Comparison of ENCODE assay signal across 11 cellular contexts in genomic region chr16:28537964-28538732, GRCh38. TPM values are rescaled to one million over a fixed set of nuclear protein-coding genes. Genes with fewer than 3 reads are reported as not detected.
A peak's percentile ranks its signal among the peaks of the same experiment; 100 is the strongest.
DNase-seq lines count a peak whose midpoint lies in the region; ATAC-seq and TF ChIP-seq lines count a peak whose summit lies in the region.
"Had no signal": no experiment of that assay in that cellular context is flagged by ENCODE, and none has a peak within 500 bp of the region (broad histone marks: within the 10 kb centered on the region; RNA-seq: fewer than 3 reads in every experiment).

No MANE protein-coding gene starts in this region.

- H2BK5ac ChIP-seq in mesenchymal stem cell (ENCODE audit: low read depth, low read length, poor library complexity, severe bottlenecking), result no peak overlapping the region

- H3K4me3 Mint-ChIP-seq in activated CD8-positive, alpha-beta memory T cell treated with anti-CD3 and anti-CD28 coated beads, Interleukin-2, amount 10 ng/mL, durations not matched to agents 7 days and 5 days, result no peak overlapping the region
- H3K4me3 Mint-ChIP-seq: activated naive CD4-positive, alpha-beta T cell treated with anti-CD3 and anti-CD28 coated beads for 36 hours had no signal

- H3K27me3 ChIP-seq in MG63 (no peaks in the 10 kb centered on the region), mesenchymal stem cell (ENCODE audit: control insufficient read depth in 1 of 2, insufficient read depth in 1 of 2, low read length in 2 of 2) (no peaks in the 10 kb centered on the region)

- H3K27ac Mint-ChIP-seq in activated CD8-positive, alpha-beta memory T cell treated with anti-CD3 and anti-CD28 coated beads, Interleukin-2, amount 10 ng/mL, durations not matched to agents 7 days and 5 days, result no peak overlapping the region
- H3K27ac Mint-ChIP-seq: activated naive CD4-positive, alpha-beta T cell treated with anti-CD3 and anti-CD28 coated beads for 36 hours had no signal

- no peak overlapping the region for H2BK120ac ChIP-seq in mesenchymal stem cell (ENCODE audit: low read depth, low read length)

- H3K9me3 Mint-ChIP-seq in activated CD8-positive, alpha-beta memory T cell treated with anti-CD3 and anti-CD28 coated beads, Interleukin-2, amount 10 ng/mL, durations not matched to agents 7 days and 5 days (ENCODE audit: low read depth), result no peaks in the 10 kb centered on the region
- H3K9me3 Mint-ChIP-seq: activated naive CD4-positive, alpha-beta T cell treated with anti-CD3 and anti-CD28 coated beads for 36 hours had no signal

- H3K79me1 ChIP-seq in mesenchymal stem cell (replicated peaks; ENCODE audit: low read length, poor library complexity, severe bottlenecking), result no peaks in the 10 kb centered on the region

- H3K27me3 Mint-ChIP-seq in activated CD8-positive, alpha-beta memory T cell treated with anti-CD3 and anti-CD28 coated beads, Interleukin-2, amount 10 ng/mL, durations not matched to agents 7 days and 5 days, result no peaks in the 10 kb centered on the region

- peak overlapping the region; percentile 66 for H3K4me3 ChIP-seq in MG63
- peak overlapping the region; percentile 63 for H3K4me3 ChIP-seq in choroid plexus epithelial cell (ENCODE audit: low read depth, low read length)
- H3K4me3 ChIP-seq in mesenchymal stem cell (ENCODE audit: insufficient read depth in 1 of 2, low read depth in 1 of 2, low read length in 2 of 2), result peak overlapping the region in 1 of 2 experiments; percentile 86

- peak; percentile 44 for DNase-seq in MG63
- no peak for DNase-seq in choroid plexus epithelial cell (ENCODE audit: low read depth)
- no peak for DNase-seq in mesenchymal stem cell
- DNase-seq in HCEC 1CT, result no peak
- no peak for DNase-seq in activated CD8-positive, alpha-beta memory T cell treated with anti-CD3 and anti-CD28 coated beads, Interleukin-2, amount 10 ng/mL, durations not matched to agents 7 days and 5 days
- DNase-seq: activated naive CD4-positive, alpha-beta T cell treated with anti-CD3 and anti-CD28 coated beads for 36 hours; NK-92 treated with Interleukin-12 subunit alpha and Interleukin-12 subunit beta, amount 100 ng/mL, for 24 hours; WERI-Rb-1 had no signal

- H3K9me3 ChIP-seq in MG63 (no peaks in the 10 kb centered on the region), mesenchymal stem cell (ENCODE audit: control insufficient read depth, low read length) (no peaks in the 10 kb centered on the region)

- peak overlapping the region; percentile 30 for H4K91ac ChIP-seq in mesenchymal stem cell (ENCODE audit: low read length)

- peaks cover 21% of the 10 kb centered on the region for H3K4me1 Mint-ChIP-seq in activated CD8-positive, alpha-beta memory T cell treated with anti-CD3 and anti-CD28 coated beads, Interleukin-2, amount 10 ng/mL, durations not matched to agents 7 days and 5 days

- no peak overlapping the region for H2BK12ac ChIP-seq in mesenchymal stem cell (ENCODE audit: low read length in 2 of 2)

- no peak overlapping the region for H4K8ac ChIP-seq in mesenchymal stem cell (ENCODE audit: low read length)

- TF ChIP-seq CTCF in choroid plexus epithelial cell (conservative IDR thresholded peaks at IDR 0.05; ENCODE audit: low read depth, low read length), result no peak

- no peak overlapping the region for H3K4ac ChIP-seq in mesenchymal stem cell (ENCODE audit: low read depth in 1 of 2, low read length in 2 of 2)

- H3K36me3 Mint-ChIP-seq in activated CD8-positive, alpha-beta memory T cell treated with anti-CD3 and anti-CD28 coated beads, Interleukin-2, amount 10 ng/mL, durations not matched to agents 7 days and 5 days, result no peaks in the 10 kb centered on the region

- CTCF ChIA-PET in activated CD8-positive, alpha-beta memory T cell treated with anti-CD3 and anti-CD28 coated beads, Interleukin-2, amount 10 ng/mL, durations not matched to agents 7 days and 5 days (lab: Charles Lee), result no interaction called here

- ATAC-seq in HG02870 (IDR thresholded peaks at IDR 0.05; ENCODE audit: unreplicated experiment) (no peak), HG03135 (IDR thresholded peaks at IDR 0.05; ENCODE audit: unreplicated experiment) (no peak)
- ATAC-seq in activated CD8-positive, alpha-beta memory T cell treated with anti-CD3 and anti-CD28 coated beads, Interleukin-2, amount 10 ng/mL, durations not matched to agents 7 days and 5 days, result no peak

- peak overlapping the region; percentile 97 for H3K9ac ChIP-seq in mesenchymal stem cell (ENCODE audit: low read length)

- H3K18ac ChIP-seq in mesenchymal stem cell (ENCODE audit: low read depth in 1 of 2, low read length in 2 of 2), result no peak overlapping the region

- H3K4me2 ChIP-seq in mesenchymal stem cell (ENCODE audit: low read length, poor library complexity, severe bottlenecking), result no peak overlapping the region

- H3K27ac ChIP-seq in mesenchymal stem cell (ENCODE audit: low read length, poor library complexity, severe bottlenecking) (no peak overlapping the region), temporal lobe (ENCODE audit: low read depth, low read length) (peak overlapping the region; percentile 47)
- H3K27ac ChIP-seq: WERI-Rb-1 had no signal

- peaks cover 4% of the 10 kb centered on the region for H3K4me1 ChIP-seq in mesenchymal stem cell (ENCODE audit: control insufficient read depth, insufficient read depth, low read depth, low read length)

- H2AK5ac ChIP-seq in mesenchymal stem cell (ENCODE audit: low read length, severe bottlenecking), result no peak overlapping the region

- H2BK15ac ChIP-seq in mesenchymal stem cell (ENCODE audit: low read depth, poor library complexity, severe bottlenecking), result no peak overlapping the region

- no peak overlapping the region for H2AFZ ChIP-seq in mesenchymal stem cell (ENCODE audit: low read depth, low read length)

- H3K36me3 ChIP-seq in MG63, result peaks cover 33% of the 10 kb centered on the region
- peaks cover 0 to 31% of the 10 kb centered on the region in 2 experiments for H3K36me3 ChIP-seq in mesenchymal stem cell (ENCODE audit: control insufficient read depth in 1 of 2, insufficient read depth in 2 of 2, low read depth in 1 of 2, low read length in 2 of 2)
- H3K36me3 ChIP-seq: WERI-Rb-1 had no signal

- H3K14ac ChIP-seq in mesenchymal stem cell (ENCODE audit: low read length in 2 of 2), result no peak overlapping the region

- no peak overlapping the region for H3K23ac ChIP-seq in mesenchymal stem cell (ENCODE audit: low read length in 2 of 2)

- WGBS in mesenchymal stem cell, result 92% methylated on average over 13 of the region's 13 CpGs

RNA-seq across cellular contexts. Expression of gene NUPR1, which starts 0.6 kb away (rescaled TPM):
- total RNA-seq in MG63 (2014; rRNA removed; shearing (Covaris generic); ENCODE audit: low replicate concordance), result 38.1 and 78.4 TPM in 2 replicates
- polyA plus RNA-seq in mesenchymal stem cell (2013, experiment 1 of 2), result 21.6 TPM
- 21.0 TPM for polyA plus RNA-seq in mesenchymal stem cell (2013, experiment 2 of 2)
- total RNA-seq in temporal lobe, result 0.25 TPM
- not detected for total RNA-seq in activated CD8-positive, alpha-beta memory T cell treated with anti-CD3 and anti-CD28 coated beads, Interleukin-2, amount 10 ng/mL, durations not matched to agents 7 days and 5 days
- total RNA-seq: activated naive CD4-positive, alpha-beta T cell treated with anti-CD3 and anti-CD28 coated beads for 36 hours had no signal

RNA-seq across cellular contexts. Expression of gene SGF29, which starts 15.6 kb away (rescaled TPM):
- total RNA-seq in MG63 (2014; rRNA removed; shearing (Covaris generic); ENCODE audit: low replicate concordance), result 4.6 and 4.7 TPM in 2 replicates
- 9.3 TPM for polyA plus RNA-seq in mesenchymal stem cell (2013, experiment 1 of 2)
- polyA plus RNA-seq in mesenchymal stem cell (2013, experiment 2 of 2), result 10.1 TPM
- 8.9 TPM for total RNA-seq in temporal lobe
- total RNA-seq in activated CD8-positive, alpha-beta memory T cell treated with anti-CD3 and anti-CD28 coated beads, Interleukin-2, amount 10 ng/mL, durations not matched to agents 7 days and 5 days, result 10 to 100 TPM; 36.4 to 39.9 TPM

RNA-seq across cellular contexts. Expression of gene IL27, which starts 31.5 kb away (rescaled TPM):
- not detected in 2 replicates for total RNA-seq in MG63 (2014; rRNA removed; shearing (Covaris generic); ENCODE audit: low replicate concordance)
- not detected for polyA plus RNA-seq in mesenchymal stem cell (2013, experiment 1 of 2)
- not detected for polyA plus RNA-seq in mesenchymal stem cell (2013, experiment 2 of 2)
- not detected for total RNA-seq in temporal lobe
- total RNA-seq in activated CD8-positive, alpha-beta memory T cell treated with anti-CD3 and anti-CD28 coated beads, Interleukin-2, amount 10 ng/mL, durations not matched to agents 7 days and 5 days, result not detected
- total RNA-seq: activated naive CD4-positive, alpha-beta T cell treated with anti-CD3 and anti-CD28 coated beads for 36 hours had no signal

RNA-seq across cellular contexts. Expression of gene APOBR, which starts 43.7 kb away (rescaled TPM):
- total RNA-seq in MG63 (2014; rRNA removed; shearing (Covaris generic); ENCODE audit: low replicate concordance), result not detected in 2 replicates
- polyA plus RNA-seq in mesenchymal stem cell (2013, experiment 1 of 2), result 0.01 TPM
- 0.03 TPM for polyA plus RNA-seq in mesenchymal stem cell (2013, experiment 2 of 2)
- total RNA-seq in temporal lobe, result 0.25 TPM
- 10 to 100 TPM; 25.5 to 28.0 TPM for total RNA-seq in activated CD8-positive, alpha-beta memory T cell treated with anti-CD3 and anti-CD28 coated beads, Interleukin-2, amount 10 ng/mL, durations not matched to agents 7 days and 5 days

RNA-seq across cellular contexts. Expression of gene CLN3, which starts 46.3 kb away (rescaled TPM):
- 11.9 and 27.5 TPM in 2 replicates for total RNA-seq in MG63 (2014; rRNA removed; shearing (Covaris generic); ENCODE audit: low replicate concordance)
- polyA plus RNA-seq in mesenchymal stem cell (2013, experiment 1 of 2), result 37.1 TPM
- 37.0 TPM for polyA plus RNA-seq in mesenchymal stem cell (2013, experiment 2 of 2)
- 10.6 TPM for total RNA-seq in temporal lobe
- total RNA-seq in activated CD8-positive, alpha-beta memory T cell treated with anti-CD3 and anti-CD28 coated beads, Interleukin-2, amount 10 ng/mL, durations not matched to agents 7 days and 5 days, result 10 to 100 TPM; 46.1 to 54.6 TPM

Comparison
In these comparisons a context has a peak if more than half of its experiments do, and no peak if none do; other contexts are left out.
1. RNA of gene NUPR1, which starts 0.6 kb away (total RNA-seq): 38.1 to 78.4 TPM in MG63; 0.25 TPM in temporal lobe (single experiment) and not detected in activated CD8-positive, alpha-beta memory T cell treated with anti-CD3 and anti-CD28 coated beads, Interleukin-2, amount 10 ng/mL, durations not matched to agents 7 days and 5 days; every median in the first group is over 10 times any median in the second.